23 cellular contexts compared by ENCODE assay signal in the genomic region with DNA sequence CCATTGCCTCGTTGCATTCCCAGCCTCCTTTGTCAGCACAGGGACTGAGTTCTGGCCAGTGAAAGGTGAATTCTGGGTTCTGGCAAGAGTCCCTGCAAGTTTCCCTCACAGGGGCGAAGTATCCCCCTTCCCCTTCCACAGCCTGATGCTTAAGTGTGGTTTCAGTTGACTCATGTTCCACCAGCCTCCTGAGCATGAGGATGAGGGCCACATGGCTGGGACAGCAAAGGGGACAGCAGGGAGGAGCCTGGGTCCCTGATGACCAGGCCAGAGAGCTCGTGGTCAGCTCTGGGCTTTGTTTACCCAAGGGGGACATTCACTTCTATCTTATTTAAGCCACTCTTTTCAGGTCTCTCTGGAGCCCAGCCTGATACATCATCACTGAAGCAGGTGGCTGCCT.
"Had no signal": no experiment of that assay in that cellular context is flagged by ENCODE, and none has a peak within 500 bp of the region (broad histone marks: within the 10 kb centered on the region; RNA-seq: fewer than 3 reads in every experiment).

No MANE protein-coding gene starts in this region.

- H3K4me3 ChIP-seq: adrenal gland, K562, SJCRH30 had no signal

- ATAC-seq: activated CD4-positive, CD25-positive, alpha-beta regulatory T cell treated with anti-CD3 and anti-CD28 coated beads, Interleukin-2, amount 50 U/mL, for 24 hours; K562; Panc1; Right ventricle myocardium inferior had no signal

- H3K9me3 ChIP-seq: adrenal gland, SJCRH30 had no signal

- H3K27me3 Mint-ChIP-seq: activated naive CD8-positive, alpha-beta T cell treated with anti-CD3 and anti-CD28 coated beads, Interleukin-2, amount 10 ng/mL, durations not matched to agents 7 days and 5 days had no signal

- DNase-seq: activated CD4-positive, alpha-beta T cell treated with anti-CD3 and anti-CD28 coated beads for 48 hours; activated CD4-positive, alpha-beta T cell treated with anti-CD3 and anti-CD28 coated beads, Interleukin-2, amount 50 U/mL, for 4 hours; activated naive CD4-positive, alpha-beta T cell treated with anti-CD3 and anti-CD28 coated beads, Interleukin-2, amount 50 U/mL, for 16 hours; activated naive CD8-positive, alpha-beta T cell treated with anti-CD3 and anti-CD28 coated beads, Interleukin-2, amount 10 ng/mL, durations not matched to agents 7 days and 5 days; activated T-cell treated with anti-CD3 and anti-CD28 coated beads for 4 hours; anterior cingulate cortex; Karpas-422; NCI-H1105 treated with DMSO at 0.1 percent for 48 hours; NCI-H1436 treated with DMSO at 0.1 percent for 48 hours; NCI-H187; NCI-H2081; NCI-H510A treated with DMSO at 0.1 percent for 48 hours; NCI-H69; NK-92 treated with Interleukin-12 subunit alpha and Interleukin-12 subunit beta, amount 100 ng/mL, for 24 hours; OCI-M1; RPMI8226; SJCRH30 had no signal

- H3K27ac Mint-ChIP-seq: activated naive CD8-positive, alpha-beta T cell treated with anti-CD3 and anti-CD28 coated beads, Interleukin-2, amount 10 ng/mL, durations not matched to agents 7 days and 5 days; T-helper 1 cell treated with Interleukin-12 subunit alpha and Interleukin-12 subunit beta and Interleukin-4 antibody, amounts not matched to agents 30 μg/mL and 1 μg/mL, for 36 hours had no signal

- H3K36me3 Mint-ChIP-seq: activated naive CD8-positive, alpha-beta T cell treated with anti-CD3 and anti-CD28 coated beads, Interleukin-2, amount 10 ng/mL, durations not matched to agents 7 days and 5 days had no signal

- H3K27me3 ChIP-seq: adrenal gland, SJCRH30 had no signal

- H3K9me3 Mint-ChIP-seq: activated naive CD8-positive, alpha-beta T cell treated with anti-CD3 and anti-CD28 coated beads, Interleukin-2, amount 10 ng/mL, durations not matched to agents 7 days and 5 days; T-helper 1 cell treated with Interleukin-12 subunit alpha and Interleukin-12 subunit beta and Interleukin-4 antibody, amounts not matched to agents 30 μg/mL and 1 μg/mL, for 36 hours had no signal

- H3K4me1 ChIP-seq: adrenal gland, SJCRH30 had no signal

- H3K36me3 ChIP-seq: adrenal gland, SJCRH30 had no signal

- FAIRE-seq: K562 had no signal

- H3K4me3 Mint-ChIP-seq: activated naive CD8-positive, alpha-beta T cell treated with anti-CD3 and anti-CD28 coated beads, Interleukin-2, amount 10 ng/mL, durations not matched to agents 7 days and 5 days; T-helper 1 cell treated with Interleukin-12 subunit alpha and Interleukin-12 subunit beta and Interleukin-4 antibody, amounts not matched to agents 30 μg/mL and 1 μg/mL, for 36 hours had no signal

- H3K4me1 Mint-ChIP-seq: activated naive CD8-positive, alpha-beta T cell treated with anti-CD3 and anti-CD28 coated beads, Interleukin-2, amount 10 ng/mL, durations not matched to agents 7 days and 5 days had no signal

- H3K27ac ChIP-seq: adrenal gland, SJCRH30 had no signal
